8 cellular contexts compared by ENCODE assay signal in genomic region chr7:128530855-128531104, GRCh38. TPM values are rescaled to one million over a fixed set of nuclear protein-coding genes. Genes with fewer than 3 reads are reported as not detected.
DNase-seq lines count a peak whose midpoint lies in the region; ATAC-seq and TF ChIP-seq lines count a peak whose summit lies in the region.

No MANE protein-coding gene starts in this region.

- DNase-seq in MCF 10A (ENCODE audit: unreplicated experiment): peak; percentile 21
- peak; percentile 93 for DNase-seq in mesenteric fat pad (ENCODE audit: low spot score)
- no peak for DNase-seq in endothelial cell (ENCODE audit: low spot score)
- no peak for DNase-seq in NCI-H524 (lab: John Stamatoyannopoulos, UW)

- H3K4me1 Mint-ChIP-seq in MCF 10A (ENCODE audit: insufficient read depth, unreplicated experiment) (peaks cover 9% of the 10 kb centered on the region), endothelial cell (ENCODE audit: unreplicated experiment) (peaks cover 23% of the 10 kb centered on the region)

- POLR2A ChIA-PET in MCF 10A (lab: Yijun Ruan, JAX): no interaction called here

- CTCF ChIA-PET in MCF 10A (lab: Yijun Ruan, JAX): no interaction called here

- H3K27ac Mint-ChIP-seq in MCF 10A (ENCODE audit: low read depth, unreplicated experiment) (no peak overlapping the region), endothelial cell (ENCODE audit: unreplicated experiment) (no peak overlapping the region)

- no TSS peak for BruUV-seq in MCF 10A (replicated peaks; lab: Mats Ljungman, UMichigan)

- H3K9me3 Mint-ChIP-seq in MCF 10A (ENCODE audit: unreplicated experiment) (no peaks in the 10 kb centered on the region), endothelial cell (ENCODE audit: unreplicated experiment) (no peaks in the 10 kb centered on the region)

- ATAC-seq in GM21526 (IDR thresholded peaks at IDR 0.05; ENCODE audit: low FRiP score, unreplicated experiment): peak; percentile 34
- ATAC-seq in HG03139 (IDR thresholded peaks at IDR 0.05; ENCODE audit: unreplicated experiment): no peak
- no peak for ATAC-seq in HG02970 (IDR thresholded peaks at IDR 0.05; ENCODE audit: low FRiP score, unreplicated experiment)

- intact Hi-C loops in MCF 10A (cut with micrococcal nuclease): loop anchor here (5.0 kb wide), 1 partner anchor 53 kb away; the partner anchor contains the start of gene METTL2B

- no peaks in the 10 kb centered on the region for H3K27me3 Mint-ChIP-seq in MCF 10A (ENCODE audit: insufficient read depth, unreplicated experiment)
- H3K27me3 Mint-ChIP-seq in endothelial cell (ENCODE audit: unreplicated experiment): peaks cover 5% of the 10 kb centered on the region

- TF ChIP-seq CTCF in 22Rv1 (IDR thresholded peaks at IDR 0.05) (no peak), MCF 10A (IDR thresholded peaks at IDR 0.05; ENCODE audit: unreplicated experiment) (no peak), endothelial cell (IDR thresholded peaks at IDR 0.05; ENCODE audit: unreplicated experiment) (no peak)

- peak overlapping the region; percentile 85 for H3K27ac ChIP-seq in 22Rv1

- H3K4me3 Mint-ChIP-seq in MCF 10A (ENCODE audit: unreplicated experiment) (peak overlapping the region; percentile 79), endothelial cell (ENCODE audit: unreplicated experiment) (no peak overlapping the region)

- H3K36me3 Mint-ChIP-seq in MCF 10A (ENCODE audit: insufficient read depth, unreplicated experiment) (peaks cover 26% of the 10 kb centered on the region), endothelial cell (ENCODE audit: low read depth, unreplicated experiment) (peaks cover 17% of the 10 kb centered on the region)

RNA-seq across cellular contexts. Expression of gene METTL2B, which starts 54.2 kb away (rescaled TPM):
- 34.6 and 49.7 TPM in 2 replicates for total RNA-seq in MCF 10A (2022)
- total RNA-seq in mesenteric fat pad: 26.6 TPM
- total RNA-seq in endothelial cell (ENCODE audit: unreplicated experiment): 26.9 TPM

Comparison
In these comparisons a context has a peak if more than half of its experiments do, and no peak if none do; other contexts are left out.
1. DNase-seq: peak in MCF 10A (single experiment) and mesenteric fat pad (single experiment); none in endothelial cell (single experiment) and NCI-H524 (0 of 2).